Comparison of ENCODE assay signal across 8 cellular contexts in genomic region chr4:100852326-100852725, GRCh38.
"Had no signal": no experiment of that assay in that cellular context is flagged by ENCODE, and none has a peak within 500 bp of the region (broad histone marks: within the 10 kb centered on the region; RNA-seq: fewer than 3 reads in every experiment).

No MANE protein-coding gene starts in this region.

- ATAC-seq: GM12878 had no signal

- H3K4me3 ChIP-seq: GM12878 had no signal

- DNase-seq: GDM1, GF-D8 had no signal

- FAIRE-seq: G401.6, GM12878, GM12891, GM12892, GM18507, GM19239 had no signal
